In the genomic region with DNA sequence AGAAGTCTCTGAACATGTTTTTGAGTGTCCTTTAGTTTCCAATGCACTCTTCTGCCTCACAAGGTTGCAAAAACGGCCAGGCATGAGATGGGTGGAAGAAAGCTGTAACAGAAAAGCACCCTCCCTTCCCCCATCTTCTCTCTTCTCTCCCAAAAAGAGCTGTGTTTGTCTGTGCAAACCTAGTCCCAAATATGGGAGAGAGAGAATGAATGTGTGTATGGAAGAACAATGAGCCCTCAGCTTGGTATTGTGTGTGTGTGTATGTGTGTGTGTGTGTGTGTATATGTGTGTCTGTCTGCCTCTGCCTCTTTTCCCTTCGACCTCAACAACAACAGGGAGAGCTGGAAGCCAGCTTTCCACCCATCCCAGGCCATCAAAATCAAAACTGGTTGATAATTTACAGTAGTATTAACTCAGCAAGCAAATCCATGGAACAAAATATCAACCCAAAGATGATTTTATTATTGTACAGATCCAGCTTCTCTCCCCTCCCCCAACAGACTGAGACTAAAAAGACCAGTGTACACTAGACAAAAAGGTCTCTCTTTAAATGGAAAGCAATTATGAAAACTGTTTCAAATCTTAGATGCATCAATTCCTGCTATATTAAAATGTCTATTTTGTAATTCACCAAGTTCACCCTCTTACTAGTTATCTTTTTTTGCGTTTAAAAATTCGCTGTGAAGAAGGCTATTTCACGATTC, we compare ENCODE assay signal across 7 cellular contexts. TPM values are rescaled to one million over a fixed set of nuclear protein-coding genes. Genes with fewer than 3 reads are reported as not detected.
DNase-seq lines count a peak whose midpoint lies in the region; ATAC-seq, FAIRE-seq and TF ChIP-seq lines count a peak whose summit lies in the region.

No MANE protein-coding gene starts in this region.

- H3K27ac ChIP-seq in mesodermal cell (ENCODE audit: low read depth, low read length, severe bottlenecking), result peak overlapping the region; percentile 93
- peak overlapping the region; percentile 97 to 98 for H3K27ac ChIP-seq in uterus

- no peak for ATAC-seq in central memory CD8-positive, alpha-beta T cell (replicated peaks; ENCODE audit: extremely low read depth, poor library complexity, severe bottlenecking)

- H3K36me3 ChIP-seq in mesodermal cell (ENCODE audit: control insufficient read depth, insufficient read depth, low read length) (no peaks in the 10 kb centered on the region), uterus (no peaks in the 10 kb centered on the region)

- TF ChIP-seq POLR2A in GM12892 (IDR thresholded peaks at IDR 0.05; ENCODE audit: low read depth, low read length) (no peak), uterus (IDR thresholded peaks at IDR 0.05) (no peak)

- WGBS in mesodermal cell (ENCODE audit: insufficient coverage in 2 of 2), 2 experiments, result 32 to 37% methylated on average over 3 of the region's 5 CpGs

- FAIRE-seq in GM12892 (lab: Jason Lieb, UNC), result peak; percentile 70

- H3K4me1 ChIP-seq in mesodermal cell (ENCODE audit: control insufficient read depth, insufficient read depth, low read length, poor library complexity, severe bottlenecking) (peaks cover 15% of the 10 kb centered on the region), uterus (no peaks in the 10 kb centered on the region)

- intact Hi-C loops in uterus (cut with DNase I; ENCODE audit: low total_unique reads), result no loop called here

- H3K4me3 Mint-ChIP-seq in central memory CD8-positive, alpha-beta T cell, result peak overlapping the region; percentile 92

- no peak for TF ChIP-seq CTCF in uterus (IDR thresholded peaks at IDR 0.05)

- DNase-seq in GM12892 (ENCODE audit: insufficient read length), result no peak
- peak; percentile 89 for DNase-seq in NCI-H510A treated with DMSO at 0.1 percent for 48 hours (lab: John Stamatoyannopoulos, UW)
- no peak for DNase-seq in central memory CD8-positive, alpha-beta T cell (ENCODE audit: low spot score in 2 of 2)
- DNase-seq in uterus, result no peak
- DNase-seq in SW 1271 (lab: John Stamatoyannopoulos, UW), result no peak
- no peak for DNase-seq in kidney glomerular epithelial cell (lab: John Stamatoyannopoulos, UW)

- no peaks in the 10 kb centered on the region for H3K27me3 ChIP-seq in uterus

- no peaks in the 10 kb centered on the region for H3K9me3 ChIP-seq in mesodermal cell (ENCODE audit: control insufficient read depth, low read length)
- H3K9me3 ChIP-seq in uterus, result no peaks in the 10 kb centered on the region

- peak overlapping the region; percentile 97 for H3K27ac Mint-ChIP-seq in central memory CD8-positive, alpha-beta T cell (ENCODE audit: low read depth)

- no peaks in the 10 kb centered on the region for H3K9me3 Mint-ChIP-seq in central memory CD8-positive, alpha-beta T cell

- H3K4me1 Mint-ChIP-seq in central memory CD8-positive, alpha-beta T cell, result peaks cover 55% of the 10 kb centered on the region

- peaks cover 14% of the 10 kb centered on the region for H3K36me3 Mint-ChIP-seq in central memory CD8-positive, alpha-beta T cell (ENCODE audit: insufficient read depth)

- no peaks in the 10 kb centered on the region for H3K27me3 Mint-ChIP-seq in central memory CD8-positive, alpha-beta T cell

- peak overlapping the region; percentile 93 for H3K4me3 ChIP-seq in mesodermal cell (ENCODE audit: extremely low read depth, insufficient read depth, low read length, poor library complexity, severe bottlenecking)
- peak overlapping the region; percentile 66 to 95 for H3K4me3 ChIP-seq in uterus

RNA-seq across cellular contexts. Expression of a gene that starts 1.7 kb away (rescaled TPM):
- polyA plus RNA-seq in GM12892 (2012; ENCODE audit: missing spikeins), result 17.9 TPM
- 92.8 TPM for polyA plus RNA-seq in mesodermal cell (2013, experiment 1 of 2)
- polyA plus RNA-seq in mesodermal cell (2013, experiment 2 of 2), result 89.3 TPM
- total RNA-seq in uterus, result 1,000 to 10,000 TPM in 1 of 4 donors, 100 to 1,000 TPM in 2, 10 to 100 TPM in 1; 51.2 to 1,226 (median 253) TPM
